ENCODE assay signal across 9 cellular contexts in the genomic region with DNA sequence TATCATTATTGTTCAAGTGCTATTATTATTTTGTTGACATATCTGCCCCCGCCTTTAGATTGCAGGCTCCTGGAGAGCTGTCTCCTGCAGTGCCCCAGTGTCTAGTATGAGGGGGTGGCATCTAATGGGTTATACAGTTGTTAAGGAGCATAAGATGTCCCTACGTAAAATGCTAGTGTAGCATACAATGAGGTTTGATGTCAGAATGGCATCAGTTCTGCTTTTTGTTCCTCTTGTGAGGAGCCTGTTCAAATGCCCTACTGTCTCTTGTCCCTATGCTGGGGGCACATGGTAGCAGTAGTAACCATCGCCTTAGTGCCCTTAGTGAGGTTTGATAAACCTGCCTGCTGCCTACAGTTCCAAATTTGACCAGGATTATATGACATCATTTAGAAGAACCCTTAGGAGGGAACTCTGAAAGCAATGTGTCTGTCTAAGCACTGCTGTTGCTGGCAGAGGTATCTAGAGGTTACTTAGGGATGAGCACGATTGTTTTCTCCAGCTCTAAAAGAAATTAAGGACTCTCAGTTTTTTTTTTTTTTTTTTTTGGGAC.
DNase-seq lines count a peak whose midpoint lies in the region; ATAC-seq lines count a peak whose summit lies in the region.
"Had no signal": no experiment of that assay in that cellular context is flagged by ENCODE, and none has a peak within 500 bp of the region (broad histone marks: within the 10 kb centered on the region; RNA-seq: fewer than 3 reads in every experiment).

No MANE protein-coding gene starts in this region.

- DNase-seq in NCI-H2227 (lab: John Stamatoyannopoulos, UW; ENCODE audit: unreplicated experiment): peak; percentile 21
- no peak for DNase-seq in NCI-H2227 treated with DMSO at 0.1 percent for 48 hours (lab: John Stamatoyannopoulos, UW)
- DNase-seq in germinal center (ENCODE audit: low spot score): peak; percentile 51
- DNase-seq in caudate nucleus (lab: John Stamatoyannopoulos, UW): no peak
- DNase-seq in NCI-H128 (lab: John Stamatoyannopoulos, UW; ENCODE audit: unreplicated experiment): no peak
- DNase-seq: dorsolateral prefrontal cortex had no signal

- no peak overlapping the region for H3K27ac ChIP-seq in caudate nucleus (ENCODE audit: low read depth, low read length)
- H3K27ac ChIP-seq: dorsolateral prefrontal cortex had no signal

- peak; percentile 49 for ATAC-seq in GM21526 (IDR thresholded peaks at IDR 0.05; ENCODE audit: low FRiP score, unreplicated experiment)
- ATAC-seq in HG03558 (IDR thresholded peaks at IDR 0.05; ENCODE audit: extremely low read depth, unreplicated experiment): peak; percentile 39
- no peak for ATAC-seq in HG03457 (IDR thresholded peaks at IDR 0.05; ENCODE audit: unreplicated experiment)

Comparison
In these comparisons a context has a peak if more than half of its experiments do, and no peak if none do; other contexts are left out.
1. DNase-seq: peak in NCI-H2227 (single experiment) and germinal center (single experiment); none in NCI-H2227 treated with DMSO at 0.1 percent for 48 hours (single experiment), caudate nucleus (0 of 61) and NCI-H128 (single experiment).